Comparison of ENCODE assay signal across 11 cellular contexts in genomic region chr13:99967498-99967883, GRCh38. TPM values are rescaled to one million over a fixed set of nuclear protein-coding genes. Genes with fewer than 3 reads are reported as not detected.
DNase-seq lines count a peak whose midpoint lies in the region; ATAC-seq lines count a peak whose summit lies in the region.
"Had no signal": no experiment of that assay in that cellular context is flagged by ENCODE, and none has a peak within 500 bp of the region (broad histone marks: within the 10 kb centered on the region; RNA-seq: fewer than 3 reads in every experiment).

No MANE protein-coding gene starts in this region.

- H3K4me3 Mint-ChIP-seq in T-helper 1 cell treated with Interleukin-12 subunit alpha and Interleukin-12 subunit beta and Interleukin-4 antibody, amounts not matched to agents 30 μg/mL and 1 μg/mL, for 36 hours: peak overlapping the region; percentile 67
- H3K4me3 Mint-ChIP-seq in central memory CD8-positive, alpha-beta T cell: peak overlapping the region; percentile 7
- H3K4me3 Mint-ChIP-seq in natural killer cell treated with Interleukin-12 subunit alpha and Interleukin-12 subunit beta and Interleukin-15 and Interleukin-18, amount 100 ng/mL, for 72 hours: peak overlapping the region; percentile 48

- ATAC-seq in central memory CD8-positive, alpha-beta T cell (replicated peaks; ENCODE audit: extremely low read depth, poor library complexity, severe bottlenecking): no peak
- no peak for ATAC-seq in natural killer cell treated with Interleukin-12 subunit alpha and Interleukin-12 subunit beta and Interleukin-15 and Interleukin-18, amount 100 ng/mL, for 72 hours

- no peaks in the 10 kb centered on the region for H3K9me3 ChIP-seq in HUES64 (ENCODE audit: insufficient read depth, low read depth, low read length)

- H3K36me3 ChIP-seq in HUES64 (ENCODE audit: insufficient read depth, low read length): peaks cover 59% of the 10 kb centered on the region

- no peak overlapping the region for H3K27ac ChIP-seq in HUES64 (ENCODE audit: low read depth, low read length)

- peaks cover 39% of the 10 kb centered on the region for H3K27me3 ChIP-seq in HUES64 (ENCODE audit: insufficient read depth, low read length)

- peaks cover 5% of the 10 kb centered on the region for H3K9me3 Mint-ChIP-seq in T-helper 1 cell treated with Interleukin-12 subunit alpha and Interleukin-12 subunit beta and Interleukin-4 antibody, amounts not matched to agents 30 μg/mL and 1 μg/mL, for 36 hours
- H3K9me3 Mint-ChIP-seq in central memory CD8-positive, alpha-beta T cell: no peaks in the 10 kb centered on the region
- H3K9me3 Mint-ChIP-seq in natural killer cell treated with Interleukin-12 subunit alpha and Interleukin-12 subunit beta and Interleukin-15 and Interleukin-18, amount 100 ng/mL, for 72 hours: no peaks in the 10 kb centered on the region

- peak overlapping the region; percentile 97 for H3K4me3 ChIP-seq in HUES64 (ENCODE audit: low read length)

- H3K4me1 Mint-ChIP-seq in T-helper 1 cell treated with Interleukin-12 subunit alpha and Interleukin-12 subunit beta and Interleukin-4 antibody, amounts not matched to agents 30 μg/mL and 1 μg/mL, for 36 hours (ENCODE audit: low read depth): peaks cover 15% of the 10 kb centered on the region
- peaks cover 28% of the 10 kb centered on the region for H3K4me1 Mint-ChIP-seq in central memory CD8-positive, alpha-beta T cell
- peaks cover 19 to 20% of the 10 kb centered on the region in 2 donors for H3K4me1 Mint-ChIP-seq in natural killer cell treated with Interleukin-12 subunit alpha and Interleukin-12 subunit beta and Interleukin-15 and Interleukin-18, amount 100 ng/mL, for 72 hours (ENCODE audit: low read depth in 2 of 2)

- peak overlapping the region; percentile 85 for H3K9ac ChIP-seq in HUES64 (ENCODE audit: low read depth, low read length)

- H3K27me3 Mint-ChIP-seq in T-helper 1 cell treated with Interleukin-12 subunit alpha and Interleukin-12 subunit beta and Interleukin-4 antibody, amounts not matched to agents 30 μg/mL and 1 μg/mL, for 36 hours (ENCODE audit: low read depth): peaks cover 68% of the 10 kb centered on the region
- peaks cover 78% of the 10 kb centered on the region for H3K27me3 Mint-ChIP-seq in central memory CD8-positive, alpha-beta T cell
- peaks cover 49 to 62% of the 10 kb centered on the region in 2 donors for H3K27me3 Mint-ChIP-seq in natural killer cell treated with Interleukin-12 subunit alpha and Interleukin-12 subunit beta and Interleukin-15 and Interleukin-18, amount 100 ng/mL, for 72 hours

- DNase-seq in T-helper 1 cell (no peak), putamen (ENCODE audit: low spot score) (no peak), amniotic stem cell (lab: John Stamatoyannopoulos, UW) (no peak)
- no peak for DNase-seq in central memory CD8-positive, alpha-beta T cell (ENCODE audit: low spot score in 2 of 2)
- DNase-seq in natural killer cell treated with Interleukin-12 subunit alpha and Interleukin-12 subunit beta and Interleukin-15 and Interleukin-18, amount 100 ng/mL, for 72 hours (ENCODE audit: low spot score): no peak
- DNase-seq in effector CD4-positive, alpha-beta T cell: no peak
- DNase-seq: NCI-H82; stimulated activated CD4-positive, alpha-beta T cell treated with anti-CD3 and anti-CD28 coated beads, Interleukin-4, amount 100 ng/mL, for 4 hours had no signal

- WGBS in HUES64: 34% methylated on average over 9 of the region's 9 CpGs

- H3K27ac Mint-ChIP-seq in T-helper 1 cell treated with Interleukin-12 subunit alpha and Interleukin-12 subunit beta and Interleukin-4 antibody, amounts not matched to agents 30 μg/mL and 1 μg/mL, for 36 hours: peak overlapping the region; percentile 86
- H3K27ac Mint-ChIP-seq in central memory CD8-positive, alpha-beta T cell (ENCODE audit: low read depth): peak overlapping the region; percentile 81
- H3K27ac Mint-ChIP-seq in natural killer cell treated with Interleukin-12 subunit alpha and Interleukin-12 subunit beta and Interleukin-15 and Interleukin-18, amount 100 ng/mL, for 72 hours: peak overlapping the region; percentile 2 to 16
- H3K27ac Mint-ChIP-seq: progenitor cell of endocrine pancreas had no signal

- H3K4me1 ChIP-seq in HUES64 (ENCODE audit: insufficient read depth, low read length): peaks cover 35% of the 10 kb centered on the region

- H3K36me3 Mint-ChIP-seq in T-helper 1 cell treated with Interleukin-12 subunit alpha and Interleukin-12 subunit beta and Interleukin-4 antibody, amounts not matched to agents 30 μg/mL and 1 μg/mL, for 36 hours (ENCODE audit: low read depth): peaks cover 13% of the 10 kb centered on the region
- H3K36me3 Mint-ChIP-seq in central memory CD8-positive, alpha-beta T cell (ENCODE audit: insufficient read depth): peaks cover 25% of the 10 kb centered on the region
- peaks cover 10% of the 10 kb centered on the region for H3K36me3 Mint-ChIP-seq in natural killer cell treated with Interleukin-12 subunit alpha and Interleukin-12 subunit beta and Interleukin-15 and Interleukin-18, amount 100 ng/mL, for 72 hours

RNA-seq across cellular contexts. Expression of gene ZIC5, which starts 4.1 kb away (rescaled TPM):
- 25.6 TPM for polyA plus RNA-seq in HUES64 (2013, experiment 1 of 2)
- 25.2 TPM for polyA plus RNA-seq in HUES64 (2013, experiment 2 of 2)
- total RNA-seq in natural killer cell treated with Interleukin-12 subunit alpha and Interleukin-12 subunit beta and Interleukin-15 and Interleukin-18, amount 100 ng/mL, for 72 hours: not detected
- total RNA-seq: progenitor cell of endocrine pancreas had no signal

RNA-seq across cellular contexts. Expression of gene ZIC2, which starts 14.1 kb away (rescaled TPM):
- 113 TPM for polyA plus RNA-seq in HUES64 (2013, experiment 1 of 2)
- polyA plus RNA-seq in HUES64 (2013, experiment 2 of 2): 125 TPM
- 1 to 10 TPM in 1 of 2 donors, not detected in 1; 3.4 TPM for total RNA-seq in natural killer cell treated with Interleukin-12 subunit alpha and Interleukin-12 subunit beta and Interleukin-15 and Interleukin-18, amount 100 ng/mL, for 72 hours
- total RNA-seq: progenitor cell of endocrine pancreas had no signal

Comparison
In these comparisons a context has a peak if more than half of its experiments do, and no peak if none do; other contexts are left out.
1. H3K27ac Mint-ChIP-seq: peak in every context shown above with its lines; median percentile 86 in T-helper 1 cell treated with Interleukin-12 subunit alpha and Interleukin-12 subunit beta and Interleukin-4 antibody, amounts not matched to agents 30 μg/mL and 1 μg/mL, for 36 hours; 81 in central memory CD8-positive, alpha-beta T cell; 9 in natural killer cell treated with Interleukin-12 subunit alpha and Interleukin-12 subunit beta and Interleukin-15 and Interleukin-18, amount 100 ng/mL, for 72 hours.
2. H3K4me3 Mint-ChIP-seq: peak in every context shown above with its lines; median percentile 67 in T-helper 1 cell treated with Interleukin-12 subunit alpha and Interleukin-12 subunit beta and Interleukin-4 antibody, amounts not matched to agents 30 μg/mL and 1 μg/mL, for 36 hours; 48 in natural killer cell treated with Interleukin-12 subunit alpha and Interleukin-12 subunit beta and Interleukin-15 and Interleukin-18, amount 100 ng/mL, for 72 hours; 7 in central memory CD8-positive, alpha-beta T cell.